In the genomic region with DNA sequence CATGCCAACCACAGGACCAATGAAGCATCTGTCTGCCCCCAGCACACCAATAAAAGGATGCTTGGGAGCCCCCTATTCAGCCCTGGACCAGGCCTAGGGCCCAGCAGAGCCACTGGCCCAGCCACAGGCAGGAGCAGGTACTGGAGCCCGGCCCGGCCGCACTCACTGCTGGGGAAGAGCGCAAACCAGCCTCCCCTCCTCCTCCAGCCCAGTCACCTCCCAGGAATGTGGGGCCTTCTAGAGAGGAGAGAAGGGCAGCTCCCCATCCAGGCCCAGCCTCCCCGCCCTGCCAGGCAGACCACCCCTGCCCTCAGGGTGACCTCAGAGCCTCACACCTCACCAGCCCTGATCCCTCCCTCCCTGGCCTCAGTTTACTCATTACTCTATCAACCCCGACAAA, we compare ENCODE assay signal across 11 cellular contexts. TPM values are rescaled to one million over a fixed set of nuclear protein-coding genes. Genes with fewer than 3 reads are reported as not detected.
DNase-seq lines count a peak whose midpoint lies in the region; ATAC-seq and TF ChIP-seq lines count a peak whose summit lies in the region.
"Had no signal": no experiment of that assay in that cellular context is flagged by ENCODE, and none has a peak within 500 bp of the region (broad histone marks: within the 10 kb centered on the region; RNA-seq: fewer than 3 reads in every experiment).

No MANE protein-coding gene starts in this region.

- H3K4me1 ChIP-seq in sigmoid colon: peaks cover 0 to 88% (median 77%) of the 10 kb centered on the region in 4 donors
- H3K4me1 ChIP-seq: tibial nerve had no signal

- no peak overlapping the region for H3K27ac Mint-ChIP-seq in WTC11

- POLR2A ChIA-PET in WTC11 (lab: Charles Lee): no interaction called here

- ATAC-seq in WTC11: peak; percentile 64
- ATAC-seq in left cardiac atrium: peak; percentile 60 to 74

- TF ChIP-seq CTCF in WTC11 (IDR thresholded peaks at IDR 0.05): no peak
- peak in 1 of 4 experiments; percentile 7 for TF ChIP-seq CTCF in sigmoid colon (IDR thresholded peaks at IDR 0.05)
- no peak for TF ChIP-seq CTCF in lower leg skin (IDR thresholded peaks at IDR 0.05)

- CTCF ChIA-PET in WTC11 (lab: Charles Lee): interaction anchor here (0.9 to 2.0 kb wide), 6 partner anchors 13 to 128 kb away, joined by 3 to 24 read pairs (median 3); no protein-coding TSS in a partner anchor

- H3K4me3 ChIP-seq in H7 (ENCODE audit: insufficient read depth, low read depth, low read length) (no peak overlapping the region), sigmoid colon (no peak overlapping the region), lower leg skin (ENCODE audit: low read depth, poor library complexity, severe bottlenecking) (no peak overlapping the region)
- H3K4me3 ChIP-seq: tibial nerve had no signal

- TF ChIP-seq EP300 in sigmoid colon (IDR thresholded peaks at IDR 0.05): no peak

- no peaks in the 10 kb centered on the region for H3K36me3 Mint-ChIP-seq in WTC11
- H3K36me3 Mint-ChIP-seq: brain had no signal

- DNase-seq in H7: peak; percentile 89
- DNase-seq in WTC11 (ENCODE audit: low spot score): peak; percentile 37
- no peak for DNase-seq in left cardiac atrium
- DNase-seq in sigmoid colon: peak; percentile 91
- DNase-seq in KG1 (lab: John Stamatoyannopoulos, UW): no peak
- no peak for DNase-seq in lower leg skin (ENCODE audit: low spot score in 2 of 2)
- no peak for DNase-seq in GM19238 (ENCODE audit: insufficient read length, low spot score)
- no peak for DNase-seq in stimulated activated CD4-positive, alpha-beta T cell treated with anti-CD3 and anti-CD28 coated beads, Interleukin-2, amount 100 ng/mL, for 24 hours
- DNase-seq: activated CD4-positive, alpha-beta T cell treated with anti-CD3 and anti-CD28 coated beads for 4 hours had no signal

- H3K27me3 ChIP-seq in H7 (ENCODE audit: control insufficient read depth, insufficient read depth, low read length) (no peaks in the 10 kb centered on the region), sigmoid colon (no peaks in the 10 kb centered on the region)
- H3K27me3 ChIP-seq: tibial nerve had no signal

- H3K4me1 Mint-ChIP-seq in WTC11: peaks cover 27% of the 10 kb centered on the region

- TF ChIP-seq POLR2A in sigmoid colon (IDR thresholded peaks at IDR 0.05): no peak
- no peak for TF ChIP-seq POLR2A in lower leg skin (IDR thresholded peaks at IDR 0.05)

- H3K9me3 Mint-ChIP-seq in WTC11: no peaks in the 10 kb centered on the region
- H3K9me3 Mint-ChIP-seq: brain had no signal

- H3K36me3 ChIP-seq in H7 (replicated peaks; ENCODE audit: control insufficient read depth, insufficient read depth, low read length): no peaks in the 10 kb centered on the region
- H3K36me3 ChIP-seq in sigmoid colon: peaks cover 0 to 4% (median 0%) of the 10 kb centered on the region in 4 donors
- H3K36me3 ChIP-seq: tibial nerve had no signal

- H3K27me3 Mint-ChIP-seq in WTC11 (ENCODE audit: low read depth): no peaks in the 10 kb centered on the region

- H3K4me3 Mint-ChIP-seq in WTC11: no peak overlapping the region
- H3K4me3 Mint-ChIP-seq: brain had no signal

- peak overlapping the region; percentile 74 to 94 (median 87) for H3K27ac ChIP-seq in sigmoid colon
- H3K27ac ChIP-seq: tibial nerve had no signal

- intact Hi-C loops in left cardiac atrium (cut with DNase I) (no loop called here), sigmoid colon (cut with DNase I) (loop anchor here (5.0 kb wide), 1 partner anchor 65 kb away; a partner anchor contains a TSS), lower leg skin (cut with DNase I; ENCODE audit: low total_unique reads) (no loop called here)

- no peaks in the 10 kb centered on the region for H3K9me3 ChIP-seq in sigmoid colon
- H3K9me3 ChIP-seq: tibial nerve had no signal

- WGBS in sigmoid colon, 2 donors: 88 to 92% methylated on average over 6 of the region's 6 CpGs
- WGBS in lower leg skin, 2 donors: 77 to 86% methylated on average over 1 to 2 of the region's 6 CpGs

TF ChIP-seq in WTC11, 78 proteins besides CTCF, POLR2A, EP300 and RAD21 (continues in another document):
- TF ChIP-seq, protein P1, sequence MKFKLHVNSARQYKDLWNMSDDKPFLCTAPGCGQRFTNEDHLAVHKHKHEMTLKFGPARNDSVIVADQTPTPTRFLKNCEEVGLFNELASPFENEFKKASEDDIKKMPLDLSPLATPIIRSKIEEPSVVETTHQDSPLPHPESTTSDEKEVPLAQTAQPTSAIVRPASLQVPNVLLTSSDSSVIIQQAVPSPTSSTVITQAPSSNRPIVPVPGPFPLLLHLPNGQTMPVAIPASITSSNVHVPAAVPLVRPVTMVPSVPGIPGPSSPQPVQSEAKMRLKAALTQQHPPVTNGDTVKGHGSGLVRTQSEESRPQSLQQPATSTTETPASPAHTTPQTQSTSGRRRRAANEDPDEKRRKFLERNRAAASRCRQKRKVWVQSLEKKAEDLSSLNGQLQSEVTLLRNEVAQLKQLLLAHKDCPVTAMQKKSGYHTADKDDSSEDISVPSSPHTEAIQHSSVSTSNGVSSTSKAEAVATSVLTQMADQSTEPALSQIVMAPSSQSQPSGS (CRISPR knock-in tag; IDR thresholded peaks at IDR 0.05; ENCODE audit: borderline replicate concordance, low read depth): no peak
- TF ChIP-seq, protein P2, sequence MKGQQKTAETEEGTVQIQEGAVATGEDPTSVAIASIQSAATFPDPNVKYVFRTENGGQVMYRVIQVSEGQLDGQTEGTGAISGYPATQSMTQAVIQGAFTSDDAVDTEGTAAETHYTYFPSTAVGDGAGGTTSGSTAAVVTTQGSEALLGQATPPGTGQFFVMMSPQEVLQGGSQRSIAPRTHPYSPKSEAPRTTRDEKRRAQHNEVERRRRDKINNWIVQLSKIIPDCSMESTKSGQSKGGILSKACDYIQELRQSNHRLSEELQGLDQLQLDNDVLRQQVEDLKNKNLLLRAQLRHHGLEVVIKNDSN (CRISPR knock-in tag; IDR thresholded peaks at IDR 0.05): no peak
- no peak for TF ChIP-seq ZNF416 (CRISPR knock-in tag; IDR thresholded peaks at IDR 0.05)
- TF ChIP-seq JAZF1 (CRISPR knock-in tag; IDR thresholded peaks at IDR 0.05): no peak
- no peak for TF ChIP-seq ZNF671 (CRISPR knock-in tag; IDR thresholded peaks at IDR 0.05)
- TF ChIP-seq ZBTB21 (CRISPR knock-in tag; IDR thresholded peaks at IDR 0.05; ENCODE audit: borderline replicate concordance): no peak
- TF ChIP-seq, protein P3, sequence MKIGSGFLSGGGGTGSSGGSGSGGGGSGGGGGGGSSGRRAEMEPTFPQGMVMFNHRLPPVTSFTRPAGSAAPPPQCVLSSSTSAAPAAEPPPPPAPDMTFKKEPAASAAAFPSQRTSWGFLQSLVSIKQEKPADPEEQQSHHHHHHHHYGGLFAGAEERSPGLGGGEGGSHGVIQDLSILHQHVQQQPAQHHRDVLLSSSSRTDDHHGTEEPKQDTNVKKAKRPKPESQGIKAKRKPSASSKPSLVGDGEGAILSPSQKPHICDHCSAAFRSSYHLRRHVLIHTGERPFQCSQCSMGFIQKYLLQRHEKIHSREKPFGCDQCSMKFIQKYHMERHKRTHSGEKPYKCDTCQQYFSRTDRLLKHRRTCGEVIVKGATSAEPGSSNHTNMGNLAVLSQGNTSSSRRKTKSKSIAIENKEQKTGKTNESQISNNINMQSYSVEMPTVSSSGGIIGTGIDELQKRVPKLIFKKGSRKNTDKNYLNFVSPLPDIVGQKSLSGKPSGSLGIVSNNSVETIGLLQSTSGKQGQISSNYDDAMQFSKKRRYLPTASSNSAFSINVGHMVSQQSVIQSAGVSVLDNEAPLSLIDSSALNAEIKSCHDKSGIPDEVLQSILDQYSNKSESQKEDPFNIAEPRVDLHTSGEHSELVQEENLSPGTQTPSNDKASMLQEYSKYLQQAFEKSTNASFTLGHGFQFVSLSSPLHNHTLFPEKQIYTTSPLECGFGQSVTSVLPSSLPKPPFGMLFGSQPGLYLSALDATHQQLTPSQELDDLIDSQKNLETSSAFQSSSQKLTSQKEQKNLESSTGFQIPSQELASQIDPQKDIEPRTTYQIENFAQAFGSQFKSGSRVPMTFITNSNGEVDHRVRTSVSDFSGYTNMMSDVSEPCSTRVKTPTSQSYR (CRISPR knock-in tag; IDR thresholded peaks at IDR 0.05): no peak
- no peak for TF ChIP-seq ATF1 (CRISPR knock-in tag; IDR thresholded peaks at IDR 0.05)
- TF ChIP-seq ZNF317 (CRISPR knock-in tag; IDR thresholded peaks at IDR 0.05; ENCODE audit: borderline replicate concordance, low read depth): no peak

RNA-seq across cellular contexts. Expression of a gene that starts 56.2 kb away (rescaled TPM):
- total RNA-seq in H7 (2014; rRNA removed; shearing (Covaris generic)): 14.2 and 14.7 TPM in 2 replicates
- total RNA-seq in WTC11 (2021) (70.1 to 84.7 TPM (median 70.3 TPM) in 3 replicates), left cardiac atrium (10 to 100 TPM; 31.4 to 38.6 TPM), sigmoid colon (10 to 100 TPM; 13.2 to 20.5 (median 18.4) TPM), lower leg skin (10 to 100 TPM; 15.0 to 29.4 (median 25.3) TPM)
- polyA plus RNA-seq in sigmoid colon: 10 to 100 TPM; 14.4 to 25.9 (median 17.6) TPM

RNA-seq across cellular contexts. Expression of a gene that starts 56.7 kb away (rescaled TPM):
- total RNA-seq in H7 (2014; rRNA removed; shearing (Covaris generic)): 60.0 and 70.2 TPM in 2 replicates
- total RNA-seq in WTC11 (2021): 46.9 to 53.1 TPM (median 49.3 TPM) in 3 replicates
- total RNA-seq in left cardiac atrium: 100 to 1,000 TPM in 1 of 2 donors, 10 to 100 TPM in 1; 77.7 to 116 TPM
- total RNA-seq in sigmoid colon: 100 to 1,000 TPM; 130 to 164 (median 152) TPM
- polyA plus RNA-seq in sigmoid colon: 10 to 100 TPM; 34.6 to 54.7 (median 53.6) TPM
- 10 to 100 TPM; 36.8 to 62.5 (median 47.6) TPM for total RNA-seq in lower leg skin

Comparison
In these comparisons a context has a peak if more than half of its experiments do, and no peak if none do; other contexts are left out.
1. DNase-seq: peak in H7 (single experiment), WTC11 (single experiment) and sigmoid colon (single experiment); none in left cardiac atrium (single experiment), KG1 (single experiment), lower leg skin (0 of 2), GM19238 (single experiment) and stimulated activated CD4-positive, alpha-beta T cell treated with anti-CD3 and anti-CD28 coated beads, Interleukin-2, amount 100 ng/mL, for 24 hours (0 of 2).